ENCODE assay signal across 33 cellular contexts in the genomic region with DNA sequence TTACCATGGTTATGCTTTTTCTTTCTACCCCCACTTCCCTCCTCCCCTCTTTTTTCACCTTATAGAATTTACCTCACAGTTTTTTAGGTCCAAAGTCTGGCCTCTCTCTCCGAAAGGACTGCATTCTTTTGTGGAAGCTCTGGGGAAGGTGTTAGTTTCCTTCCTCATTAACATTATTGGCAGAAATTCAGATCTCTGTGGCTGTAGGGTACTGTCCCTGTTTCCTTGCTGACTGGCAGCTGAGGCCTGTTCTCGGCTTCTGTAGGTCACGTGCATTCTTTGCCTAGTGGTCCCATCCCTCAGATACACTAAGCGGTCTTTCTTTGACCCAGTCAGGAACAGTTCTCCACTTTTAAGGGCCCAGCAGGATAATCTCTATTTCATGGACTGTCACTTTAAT. TPM values are rescaled to one million over a fixed set of nuclear protein-coding genes. Genes with fewer than 3 reads are reported as not detected.
"Had no signal": no experiment of that assay in that cellular context is flagged by ENCODE, and none has a peak within 500 bp of the region (broad histone marks: within the 10 kb centered on the region; RNA-seq: fewer than 3 reads in every experiment).

No MANE protein-coding gene starts in this region.

- ATAC-seq: gastroesophageal sphincter, left cardiac atrium, left ventricle myocardium superior, pancreas, sciatic nerve had no signal

- H3K4me3 Mint-ChIP-seq: activated B cell treated with CpG ODN at 0.5 μM for 24 hours; activated naive CD4-positive, alpha-beta T cell treated with anti-CD3 and anti-CD28 coated beads, Interleukin-2, amount 10 ng/mL, durations not matched to agents 7 days and 5 days; activated T-helper 1 cell treated with anti-CD3 and anti-CD28 coated beads, Interleukin-12 subunit alpha, Interleukin-12 subunit beta, Interleukin-2, Interleukin-4 antibody, amounts not matched to agents 30 ng/mL and 10 ng/mL and 1 ng/mL, durations not matched to agents 14 hours and 24 hours and 36 hours; nephron; T-helper 1 cell treated with Interleukin-12 subunit alpha and Interleukin-12 subunit beta and Interleukin-4 antibody, amounts not matched to agents 30 μg/mL and 1 μg/mL, for 36 hours had no signal

- H3K27ac Mint-ChIP-seq: activated B cell treated with CpG ODN at 0.5 μM for 24 hours; activated naive CD4-positive, alpha-beta T cell treated with anti-CD3 and anti-CD28 coated beads, Interleukin-2, amount 10 ng/mL, durations not matched to agents 7 days and 5 days; activated T-helper 1 cell treated with anti-CD3 and anti-CD28 coated beads, Interleukin-12 subunit alpha, Interleukin-12 subunit beta, Interleukin-2, Interleukin-4 antibody, amounts not matched to agents 30 ng/mL and 10 ng/mL and 1 ng/mL, durations not matched to agents 14 hours and 24 hours and 36 hours; nephron; T-helper 1 cell treated with Interleukin-12 subunit alpha and Interleukin-12 subunit beta and Interleukin-4 antibody, amounts not matched to agents 30 μg/mL and 1 μg/mL, for 36 hours had no signal

- H3K4me1 Mint-ChIP-seq: nephron had no signal

- DNase-seq: activated B cell treated with CpG ODN at 0.5 μM for 24 hours; activated CD4-positive, alpha-beta T cell treated with anti-CD3 and anti-CD28 coated beads, Interleukin-2, amount 50 U/mL, for 4 hours; activated CD8-positive, alpha-beta memory T cell treated with anti-CD3 and anti-CD28 coated beads, Interleukin-2, amount 50 U/mL, for 4 hours; activated effector memory CD4-positive, alpha-beta T cell treated with anti-CD3 and anti-CD28 coated beads, Interleukin-2, amount 50 U/mL, for 16 hours; activated naive CD4-positive, alpha-beta T cell treated with anti-CD3 and anti-CD28 coated beads, Interleukin-2, amount 10 ng/mL, durations not matched to agents 7 days and 5 days; activated T-cell treated with anti-CD3 and anti-CD28 coated beads, Interleukin-2, amount 50 U/mL, for 1 hour; central memory CD4-positive, alpha-beta T cell; islet precursor cell; left cardiac atrium; left ventricle myocardium superior; pancreas; retina; stimulated activated CD4-positive, alpha-beta T cell treated with anti-CD3 and anti-CD28 coated beads, Interleukin-1b, Interleukin-23, amount 100 ng/mL, for 48 hours; stimulated activated naive CD4-positive, alpha-beta T cell; SW 1271; T-helper 9 cell; trophoblast cell had no signal

- H3K27me3 Mint-ChIP-seq: activated B cell treated with CpG ODN at 0.5 μM for 24 hours; activated naive CD4-positive, alpha-beta T cell treated with anti-CD3 and anti-CD28 coated beads, Interleukin-2, amount 10 ng/mL, durations not matched to agents 7 days and 5 days had no signal

- H3K9me3 Mint-ChIP-seq: activated B cell treated with CpG ODN at 0.5 μM for 24 hours; activated T-helper 1 cell treated with anti-CD3 and anti-CD28 coated beads, Interleukin-12 subunit alpha, Interleukin-12 subunit beta, Interleukin-2, Interleukin-4 antibody, amounts not matched to agents 30 ng/mL and 10 ng/mL and 1 ng/mL, durations not matched to agents 14 hours and 24 hours and 36 hours; nephron; T-helper 1 cell treated with Interleukin-12 subunit alpha and Interleukin-12 subunit beta and Interleukin-4 antibody, amounts not matched to agents 30 μg/mL and 1 μg/mL, for 36 hours had no signal

RNA-seq across cellular contexts. Expression of a gene that starts 25.5 kb away (rescaled TPM):
- total RNA-seq: activated B cell treated with CpG ODN at 0.5 μM for 24 hours; activated CD8-positive, alpha-beta memory T cell treated with anti-CD3 and anti-CD28 coated beads for 36 hours; activated T-helper 1 cell treated with anti-CD3 and anti-CD28 coated beads, Interleukin-12 subunit alpha, Interleukin-12 subunit beta, Interleukin-2, Interleukin-4 antibody, amounts not matched to agents 30 ng/mL and 10 ng/mL and 1 ng/mL, durations not matched to agents 14 hours and 24 hours and 36 hours; breast epithelium; endothelial cell of umbilical vein; fibroblast of lung; fibroblast of villous mesenchyme; gastroesophageal sphincter; hepatocyte; left cardiac atrium; left ventricle myocardium superior; lung microvascular endothelial cell; mucosa of gallbladder; pancreas; prostate gland; sciatic nerve; subcutaneous adipose tissue; thoracic aorta had no signal
